In genomic region chr10:116125180-116125579, GRCh38 we compare ENCODE assay signal across 18 cellular contexts.
"Had no signal": no experiment of that assay in that cellular context is flagged by ENCODE, and none has a peak within 500 bp of the region (broad histone marks: within the 10 kb centered on the region; RNA-seq: fewer than 3 reads in every experiment).

No MANE protein-coding gene starts in this region.

- H3K4me2 ChIP-seq: SK-N-SH had no signal

- H3K9me3 ChIP-seq: SK-N-SH had no signal

- H3K4me3 Mint-ChIP-seq: T-cell had no signal

- DNase-seq: KBM-7, NCI-H1092 treated with DMSO at 0.1 percent for 48 hours, NCI-H146, NCI-H1694 treated with DMSO at 0.1 percent for 48 hours, NCI-H1930, NCI-H2081, NCI-H2107, NCI-H226, NCI-H446, NCI-H510A, NCI-H524 treated with DMSO at 0.1 percent for 48 hours, NCI-H69, NCI-H774, SHP77, SK-N-SH, SW 1271, T-cell had no signal

- H3K36me3 Mint-ChIP-seq: T-cell had no signal

- H3K9ac ChIP-seq: SK-N-SH had no signal

- H3K4me1 Mint-ChIP-seq: T-cell had no signal

- H3K27ac Mint-ChIP-seq: T-cell had no signal

- H3K27ac ChIP-seq: RWPE1 had no signal

- H3K27me3 Mint-ChIP-seq: T-cell had no signal
